11 cellular contexts compared by ENCODE assay signal in the genomic region with DNA sequence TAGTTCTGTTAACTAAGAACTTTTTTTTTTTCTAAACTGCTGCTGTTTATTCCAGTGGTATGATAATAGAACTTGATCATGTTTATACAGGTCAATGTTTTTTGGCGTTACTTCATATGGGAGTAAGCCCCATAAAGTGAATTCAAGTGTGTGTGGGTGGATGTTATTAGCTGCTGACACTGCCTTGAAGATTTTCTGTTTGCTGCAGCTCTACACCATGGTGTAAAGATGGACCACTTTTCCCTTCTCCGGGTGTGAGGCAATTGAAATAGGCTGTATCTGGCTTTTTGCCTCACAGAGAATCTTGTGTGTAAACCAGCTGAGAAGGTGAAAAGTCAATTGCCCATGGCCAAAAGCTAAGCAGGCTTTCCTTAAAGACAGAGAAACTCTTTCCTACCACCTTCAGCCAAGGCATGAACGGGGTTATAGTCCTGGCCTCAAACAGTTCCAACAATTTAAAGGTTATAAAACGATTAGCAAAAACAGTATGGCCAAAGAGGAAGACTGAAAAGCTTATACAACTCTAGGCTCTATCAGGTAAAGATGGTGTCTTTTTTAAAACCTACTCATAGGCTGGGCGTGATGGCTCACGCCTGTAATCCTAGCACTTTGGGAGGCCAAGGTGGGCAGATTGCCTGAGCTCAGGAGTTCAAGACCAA. TPM values are rescaled to one million over a fixed set of nuclear protein-coding genes. Genes with fewer than 3 reads are reported as not detected.
DNase-seq lines count a peak whose midpoint lies in the region; ATAC-seq, FAIRE-seq and TF ChIP-seq lines count a peak whose summit lies in the region.
"Had no signal": no experiment of that assay in that cellular context is flagged by ENCODE, and none has a peak within 500 bp of the region (broad histone marks: within the 10 kb centered on the region; RNA-seq: fewer than 3 reads in every experiment).

No MANE protein-coding gene starts in this region.

- FAIRE-seq in GM19239 (lab: Jason Lieb, UNC), result no peak

- TF ChIP-seq POLR2A in body of pancreas (IDR thresholded peaks at IDR 0.05), result no peak

- H3K9me3 Mint-ChIP-seq in activated CD8-positive, alpha-beta T cell treated with anti-CD3 and anti-CD28 coated beads for 36 hours, result no peaks in the 10 kb centered on the region
- no peaks in the 10 kb centered on the region for H3K9me3 Mint-ChIP-seq in activated CD8-positive, alpha-beta T cell treated with anti-CD3 and anti-CD28 coated beads, Interleukin-2, amount 10 ng/mL, durations not matched to agents 7 days and 5 days (ENCODE audit: insufficient read depth)
- no peaks in the 10 kb centered on the region for H3K9me3 Mint-ChIP-seq in nephron

- H3K4me1 ChIP-seq in Karpas-422 (ENCODE audit: low read length), result peaks cover 11% of the 10 kb centered on the region
- H3K4me1 ChIP-seq in colonic mucosa, result no peaks in the 10 kb centered on the region
- no peaks in the 10 kb centered on the region for H3K4me1 ChIP-seq in body of pancreas
- H3K4me1 ChIP-seq: tibial nerve had no signal

- H3K27ac ChIP-seq in Karpas-422 (ENCODE audit: low read length) (no peak overlapping the region), colonic mucosa (peak overlapping the region; percentile 49), body of pancreas (no peak overlapping the region)
- H3K27ac ChIP-seq: tibial nerve had no signal

- CTCF ChIA-PET in activated CD8-positive, alpha-beta T cell treated with anti-CD3 and anti-CD28 coated beads for 36 hours (lab: Charles Lee), result interaction anchor here (0.9 to 1.3 kb wide), 2 partner anchors 15 to 99 kb away, joined by 4 read pairs; no protein-coding TSS in a partner anchor
- CTCF ChIA-PET in activated CD8-positive, alpha-beta T cell treated with anti-CD3 and anti-CD28 coated beads, Interleukin-2, amount 10 ng/mL, durations not matched to agents 7 days and 5 days (lab: Charles Lee), result interaction anchor here (1.1 to 1.5 kb wide), 2 partner anchors 15 to 29 kb away, joined by 3 to 4 read pairs; no protein-coding TSS in a partner anchor

- no peak overlapping the region for H3K9ac ChIP-seq in Karpas-422 (ENCODE audit: low read length)
- H3K9ac ChIP-seq in colonic mucosa (ENCODE audit: low read depth in 2 of 2, low read length in 2 of 2), result peak overlapping the region in 1 of 2 donors; percentile 46

- no peaks in the 10 kb centered on the region for H3K36me3 Mint-ChIP-seq in activated CD8-positive, alpha-beta T cell treated with anti-CD3 and anti-CD28 coated beads for 36 hours (ENCODE audit: low read depth)
- no peaks in the 10 kb centered on the region for H3K36me3 Mint-ChIP-seq in activated CD8-positive, alpha-beta T cell treated with anti-CD3 and anti-CD28 coated beads, Interleukin-2, amount 10 ng/mL, durations not matched to agents 7 days and 5 days (ENCODE audit: low read depth)
- H3K36me3 Mint-ChIP-seq in nephron (ENCODE audit: low read depth), result no peaks in the 10 kb centered on the region

- 76 to 80% methylated on average over 6 of the region's 6 CpGs for WGBS in body of pancreas, 2 donors

- intact Hi-C loops in activated CD8-positive, alpha-beta T cell treated with anti-CD3 and anti-CD28 coated beads for 36 hours (cut with micrococcal nuclease), result no loop called here
- intact Hi-C loops in colonic mucosa (cut with DNase I) (no loop called here), body of pancreas (cut with DNase I) (no loop called here)

- H3K27me3 Mint-ChIP-seq in activated CD8-positive, alpha-beta T cell treated with anti-CD3 and anti-CD28 coated beads for 36 hours, result peaks cover 5% of the 10 kb centered on the region
- H3K27me3 Mint-ChIP-seq in activated CD8-positive, alpha-beta T cell treated with anti-CD3 and anti-CD28 coated beads, Interleukin-2, amount 10 ng/mL, durations not matched to agents 7 days and 5 days (ENCODE audit: low read depth), result peaks cover 4% of the 10 kb centered on the region
- no peaks in the 10 kb centered on the region for H3K27me3 Mint-ChIP-seq in nephron (ENCODE audit: low read depth)

- no peak overlapping the region for H2AFZ ChIP-seq in Karpas-422 (ENCODE audit: low read length)

- no peak for TF ChIP-seq CTCF in activated CD8-positive, alpha-beta T cell treated with anti-CD3 and anti-CD28 coated beads for 36 hours (IDR thresholded peaks at IDR 0.05)
- TF ChIP-seq CTCF in colonic mucosa (IDR thresholded peaks at IDR 0.05) (no peak), nephron (IDR thresholded peaks at IDR 0.05; ENCODE audit: unreplicated experiment in 3 of 3) (no peak), body of pancreas (IDR thresholded peaks at IDR 0.05) (no peak)

- H3K27me3 ChIP-seq in Karpas-422 (ENCODE audit: low read length), result no peaks in the 10 kb centered on the region
- H3K27me3 ChIP-seq in colonic mucosa, result no peaks in the 10 kb centered on the region
- no peaks in the 10 kb centered on the region for H3K27me3 ChIP-seq in body of pancreas
- H3K27me3 ChIP-seq: tibial nerve had no signal

- peak overlapping the region; percentile 36 for H3K4me2 ChIP-seq in Karpas-422 (ENCODE audit: low read depth, low read length, poor library complexity, severe bottlenecking)

- DNase-seq in activated CD8-positive, alpha-beta T cell treated with anti-CD3 and anti-CD28 coated beads for 36 hours, result no peak
- no peak for DNase-seq in activated CD8-positive, alpha-beta T cell treated with anti-CD3 and anti-CD28 coated beads, Interleukin-2, amount 10 ng/mL, durations not matched to agents 7 days and 5 days
- DNase-seq in Karpas-422 (no peak), colonic mucosa (no peak), body of pancreas (no peak), GM19239 (ENCODE audit: insufficient read length, low spot score) (no peak)
- DNase-seq: NCI-H1930, posterior cingulate gyrus had no signal

- H3K9me2 ChIP-seq in Karpas-422 (replicated peaks; ENCODE audit: insufficient read depth, low read length), result no peaks in the 10 kb centered on the region

- POLR2A ChIA-PET in activated CD8-positive, alpha-beta T cell treated with anti-CD3 and anti-CD28 coated beads for 36 hours (lab: Charles Lee), result interaction anchor here (0.8 to 1.4 kb wide), 6 partner anchors 9 to 39 kb away, joined by 3 to 4 read pairs (median 3); no protein-coding TSS in a partner anchor
- POLR2A ChIA-PET in activated CD8-positive, alpha-beta T cell treated with anti-CD3 and anti-CD28 coated beads, Interleukin-2, amount 10 ng/mL, durations not matched to agents 7 days and 5 days (lab: Charles Lee), result no interaction called here

- no peak overlapping the region for H3K4me3 Mint-ChIP-seq in activated CD8-positive, alpha-beta T cell treated with anti-CD3 and anti-CD28 coated beads for 36 hours
- no peak overlapping the region for H3K4me3 Mint-ChIP-seq in activated CD8-positive, alpha-beta T cell treated with anti-CD3 and anti-CD28 coated beads, Interleukin-2, amount 10 ng/mL, durations not matched to agents 7 days and 5 days
- H3K4me3 Mint-ChIP-seq in nephron, result no peak overlapping the region

- H3K36me3 ChIP-seq in Karpas-422 (ENCODE audit: insufficient read depth, low read length) (no peaks in the 10 kb centered on the region), colonic mucosa (no peaks in the 10 kb centered on the region), body of pancreas (replicated peaks in 1 of 2; ENCODE audit: insufficient read depth in 1 of 2, low read depth in 2 of 2) (no peaks in the 10 kb centered on the region)
- H3K36me3 ChIP-seq: tibial nerve had no signal

- no peaks in the 10 kb centered on the region for H4K20me1 ChIP-seq in Karpas-422 (ENCODE audit: insufficient read depth, low read depth, low read length)

- H3K9me3 ChIP-seq in Karpas-422 (ENCODE audit: low read length) (no peaks in the 10 kb centered on the region), colonic mucosa (no peaks in the 10 kb centered on the region), body of pancreas (no peaks in the 10 kb centered on the region)
- H3K9me3 ChIP-seq: tibial nerve had no signal

- peak; percentile 20 for ATAC-seq in activated CD8-positive, alpha-beta T cell treated with anti-CD3 and anti-CD28 coated beads for 36 hours
- no peak for ATAC-seq in activated CD8-positive, alpha-beta T cell treated with anti-CD3 and anti-CD28 coated beads, Interleukin-2, amount 10 ng/mL, durations not matched to agents 7 days and 5 days
- ATAC-seq in HG03196 (IDR thresholded peaks at IDR 0.05; ENCODE audit: unreplicated experiment), result no peak
- ATAC-seq in body of pancreas, result no peak

- H3K79me2 ChIP-seq in Karpas-422 (ENCODE audit: low read length), result no peaks in the 10 kb centered on the region

- H3K27ac Mint-ChIP-seq in activated CD8-positive, alpha-beta T cell treated with anti-CD3 and anti-CD28 coated beads for 36 hours, result peak overlapping the region; percentile 68
- H3K27ac Mint-ChIP-seq in activated CD8-positive, alpha-beta T cell treated with anti-CD3 and anti-CD28 coated beads, Interleukin-2, amount 10 ng/mL, durations not matched to agents 7 days and 5 days, result no peak overlapping the region
- peak overlapping the region in 2 of 3 experiments; percentile 8 to 61 for H3K27ac Mint-ChIP-seq in nephron

- H3K4me3 ChIP-seq in Karpas-422 (ENCODE audit: low read length) (no peak overlapping the region), colonic mucosa (no peak overlapping the region), body of pancreas (no peak overlapping the region)
- H3K4me3 ChIP-seq: tibial nerve had no signal

- H3K4me1 Mint-ChIP-seq in activated CD8-positive, alpha-beta T cell treated with anti-CD3 and anti-CD28 coated beads for 36 hours (ENCODE audit: low read depth), result peaks cover 20% of the 10 kb centered on the region
- H3K4me1 Mint-ChIP-seq in activated CD8-positive, alpha-beta T cell treated with anti-CD3 and anti-CD28 coated beads, Interleukin-2, amount 10 ng/mL, durations not matched to agents 7 days and 5 days (ENCODE audit: low read depth), result peaks cover 18% of the 10 kb centered on the region
- H3K4me1 Mint-ChIP-seq in nephron, result peaks cover 13% of the 10 kb centered on the region

RNA-seq across cellular contexts. Expression of a gene that starts 33.9 kb away (rescaled TPM):
- total RNA-seq in activated CD8-positive, alpha-beta T cell treated with anti-CD3 and anti-CD28 coated beads for 36 hours, result under 1 TPM; 0.20 to 0.38 TPM
- under 1 TPM in 1 of 2 experiments, not detected in 1; 0.03 TPM for total RNA-seq in activated CD8-positive, alpha-beta T cell treated with anti-CD3 and anti-CD28 coated beads, Interleukin-2, amount 10 ng/mL, durations not matched to agents 7 days and 5 days
- 2.6 and 4.7 TPM in 2 replicates for total RNA-seq in Karpas-422 (2014; rRNA removed; shearing (Covaris generic); ENCODE audit: low replicate concordance)
- total RNA-seq in colonic mucosa (10 to 100 TPM; 11.2 to 17.8 TPM), body of pancreas (10 to 100 TPM; 18.1 to 18.9 TPM)
